In the genomic region with DNA sequence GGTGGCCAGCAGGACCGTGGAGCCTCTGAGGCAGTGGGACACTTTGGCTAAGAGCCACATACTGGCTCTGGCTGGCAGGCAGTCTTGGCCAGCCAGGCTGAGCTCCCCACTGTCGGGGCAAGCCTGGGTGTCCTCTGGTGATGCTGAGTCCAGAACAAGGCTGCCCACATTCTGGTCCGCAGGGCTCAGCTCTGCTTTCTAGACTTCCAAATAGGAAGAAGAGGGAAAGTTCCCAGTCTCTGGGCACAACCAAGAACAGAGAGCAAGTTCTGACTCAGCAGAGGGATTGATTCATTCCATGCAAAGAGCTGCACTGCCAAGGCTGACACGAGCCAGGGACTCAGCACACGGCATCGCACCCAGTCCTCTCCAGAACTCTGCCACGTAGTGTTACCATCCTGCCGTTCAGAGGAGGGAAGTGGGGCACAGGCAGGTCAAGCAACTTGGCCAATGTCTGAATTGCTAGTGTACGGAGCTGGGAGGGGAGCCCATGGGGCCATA, we compare ENCODE assay signal across 20 cellular contexts. TPM values are rescaled to one million over a fixed set of nuclear protein-coding genes. Genes with fewer than 3 reads are reported as not detected.
A peak's percentile ranks its signal among the peaks of the same experiment; 100 is the strongest.
DNase-seq lines count a peak whose midpoint lies in the region; ATAC-seq, FAIRE-seq and TF ChIP-seq lines count a peak whose summit lies in the region.
"Had no signal": no experiment of that assay in that cellular context is flagged by ENCODE, and none has a peak within 500 bp of the region (broad histone marks: within the 10 kb centered on the region; RNA-seq: fewer than 3 reads in every experiment).

No MANE protein-coding gene starts in this region.

- H3K79me2 ChIP-seq in H9 (ENCODE audit: insufficient read depth, low read length), result no peaks in the 10 kb centered on the region

- no peaks in the 10 kb centered on the region for H3K23me2 ChIP-seq in H9 (ENCODE audit: insufficient read length, low read depth, low read length, poor library complexity, severe bottlenecking)

- no peak overlapping the region for H2BK120ac ChIP-seq in H9 (ENCODE audit: low read depth, low read length, poor library complexity, severe bottlenecking)

- H3K27ac ChIP-seq in H9 (ENCODE audit: insufficient read length, low read depth, low read length) (no peak overlapping the region), coronary artery (no peak overlapping the region), kidney (ENCODE audit: low read depth in 2 of 2, low read length in 2 of 2) (no peak overlapping the region)
- H3K27ac ChIP-seq: epithelial cell of prostate, heart left ventricle, neutrophil, right lobe of liver had no signal

- DNase-seq in AG08395 (ENCODE audit: low spot score) (peak; percentile 67), H9 (peak; percentile 22), coronary artery (ENCODE audit: low spot score) (peak; percentile 55), kidney (peak; percentile 53)
- no peak for DNase-seq in central memory CD4-positive, alpha-beta T cell
- DNase-seq in activated effector memory CD4-positive, alpha-beta T cell treated with anti-CD3 and anti-CD28 coated beads, Interleukin-2, amount 50 U/mL, for 16 hours, result no peak
- DNase-seq: AML-193; heart left ventricle; NCI-H1105 treated with DMSO at 0.1 percent for 48 hours; NCI-H2171 treated with DMSO at 0.1 percent for 48 hours; right lobe of liver; SIG-M5; stimulated activated CD4-positive, alpha-beta T cell treated with anti-CD3 and anti-CD28 coated beads, Interleukin-1b, Interleukin-23, amount 100 ng/mL, for 48 hours had no signal

- ATAC-seq in GM19395 (IDR thresholded peaks at IDR 0.05; ENCODE audit: unreplicated experiment), result no peak
- no peak for ATAC-seq in GM18873 (IDR thresholded peaks at IDR 0.05; ENCODE audit: low FRiP score, unreplicated experiment)
- ATAC-seq: activated T-helper 17 cell treated with anti-CD3 and anti-CD28 coated beads, Interleukin-2, amount 50 U/mL, for 72 hours; right lobe of liver had no signal

- H3K4me1 ChIP-seq in H9 (ENCODE audit: insufficient read depth, low read length) (no peaks in the 10 kb centered on the region), kidney (ENCODE audit: control insufficient read depth in 1 of 2, insufficient read depth in 1 of 2, low read depth in 1 of 2, low read length in 2 of 2) (no peaks in the 10 kb centered on the region)
- H3K4me1 ChIP-seq: right lobe of liver had no signal

- no peak overlapping the region for H3K23ac ChIP-seq in H9 (ENCODE audit: insufficient read length, low read depth, low read length)

- no peaks in the 10 kb centered on the region for H3K79me1 ChIP-seq in H9 (ENCODE audit: insufficient read depth, low read depth, low read length, poor library complexity, severe bottlenecking)

- H3K14ac ChIP-seq in H9 (ENCODE audit: insufficient read depth, low read length), result no peak overlapping the region

- TF ChIP-seq CTCF in H9 (conservative IDR thresholded peaks at IDR 0.05) (no peak), coronary artery (IDR thresholded peaks at IDR 0.05) (no peak), kidney (IDR thresholded peaks at IDR 0.05; ENCODE audit: borderline replicate concordance, extremely low read depth, insufficient read depth) (no peak)

- H3K27ac Mint-ChIP-seq in H9, result no peak overlapping the region
- H3K27ac Mint-ChIP-seq: activated T-helper 17 cell treated with anti-CD3 and anti-CD28 coated beads, Interleukin-2, amount 50 U/mL, for 72 hours; mesothelial cell of epicardium; T-helper 2 cell treated with Interferon-gamma antibody and Interleukin-4, amounts not matched to agents 5 μg/mL and 100 μg/mL, for 36 hours had no signal

- no peak overlapping the region for H2AFZ ChIP-seq in H9 (ENCODE audit: low read length)

- no peak overlapping the region for H3K4ac ChIP-seq in H9 (ENCODE audit: low read depth, low read length)

- no peak overlapping the region for H2BK12ac ChIP-seq in H9 (ENCODE audit: insufficient read length, low read depth, low read length)

- no peak overlapping the region for H2BK15ac ChIP-seq in H9 (ENCODE audit: low read depth, low read length)

- no peak overlapping the region for H3K18ac ChIP-seq in H9 (ENCODE audit: insufficient read length, low read depth, low read length)

- no peak overlapping the region for H3T11ph ChIP-seq in H9 (ENCODE audit: low read length)

- no peaks in the 10 kb centered on the region; a peak in 2 of 7 replicates for H3K36me3 Mint-ChIP-seq in H9 (ENCODE audit: insufficient read depth in 1 of 3, low read depth in 3 of 3)
- H3K36me3 Mint-ChIP-seq: mesothelial cell of epicardium had no signal

- H3K36me3 ChIP-seq in kidney (ENCODE audit: control insufficient read depth in 1 of 2, insufficient read depth in 2 of 2, low read length in 2 of 2), result no peaks in the 10 kb centered on the region
- H3K36me3 ChIP-seq: heart left ventricle, neutrophil, right lobe of liver had no signal

- H3K9me3 Mint-ChIP-seq in H9, result no peaks in the 10 kb centered on the region
- H3K9me3 Mint-ChIP-seq: activated T-helper 17 cell treated with anti-CD3 and anti-CD28 coated beads, Interleukin-2, amount 50 U/mL, for 72 hours; mesothelial cell of epicardium; T-helper 2 cell treated with Interferon-gamma antibody and Interleukin-4, amounts not matched to agents 5 μg/mL and 100 μg/mL, for 36 hours had no signal

- H3K4me3 Mint-ChIP-seq in H9, result no peak overlapping the region
- H3K4me3 Mint-ChIP-seq: activated T-helper 17 cell treated with anti-CD3 and anti-CD28 coated beads, Interleukin-2, amount 50 U/mL, for 72 hours; mesothelial cell of epicardium; T-helper 2 cell treated with Interferon-gamma antibody and Interleukin-4, amounts not matched to agents 5 μg/mL and 100 μg/mL, for 36 hours had no signal

- no peaks in the 10 kb centered on the region for H4K20me1 ChIP-seq in H9 (ENCODE audit: control insufficient read depth, insufficient read depth, insufficient read length)

- intact Hi-C loops in kidney (cut with DNase I), result no loop called here

- WGBS in H9 (ENCODE audit: extremely low coverage, insufficient read length, low lambda C conversion rate), result no CpG with 5 or more reads among the region's 9 CpGs

- H3K9ac ChIP-seq in H9 (ENCODE audit: extremely low read depth, insufficient read length, low read length) (no peak overlapping the region), kidney (ENCODE audit: low read length in 2 of 2) (no peak overlapping the region)

- H2BK5ac ChIP-seq in H9 (ENCODE audit: insufficient read length, low read length), result no peak overlapping the region

- H2BK20ac ChIP-seq in H9 (ENCODE audit: low read depth, low read length, poor library complexity, severe bottlenecking), result no peak overlapping the region

- H4K5ac ChIP-seq in H9 (ENCODE audit: insufficient read length, low read depth, low read length), result no peak overlapping the region

- FAIRE-seq in kidney (lab: Jason Lieb, UNC), result no peak

- no peak overlapping the region for H3K56ac ChIP-seq in H9 (ENCODE audit: insufficient read length, low read depth, low read length)

- no peaks in the 10 kb centered on the region for H3K4me1 Mint-ChIP-seq in H9
- H3K4me1 Mint-ChIP-seq: activated T-helper 17 cell treated with anti-CD3 and anti-CD28 coated beads, Interleukin-2, amount 50 U/mL, for 72 hours; mesothelial cell of epicardium had no signal

- no peak overlapping the region for H2AK5ac ChIP-seq in H9 (ENCODE audit: insufficient read length, low read length)

- no peak overlapping the region for H3K4me2 ChIP-seq in H9 (ENCODE audit: insufficient read depth, insufficient read length, low read length)

- no peaks in the 10 kb centered on the region for H3K27me3 ChIP-seq in H9 (ENCODE audit: insufficient read depth, low read length)
- H3K27me3 ChIP-seq: heart left ventricle, neutrophil, right lobe of liver had no signal

- no peak overlapping the region for H3K4me3 ChIP-seq in coronary artery
- no peak overlapping the region for H3K4me3 ChIP-seq in kidney (ENCODE audit: low read length in 2 of 2)
- H3K4me3 ChIP-seq: heart left ventricle, right lobe of liver had no signal

- H4K91ac ChIP-seq in H9 (ENCODE audit: insufficient read length, low read depth, low read length), result no peak overlapping the region

- no peak overlapping the region for H4K8ac ChIP-seq in H9 (replicated peaks; ENCODE audit: insufficient read length, low read depth, low read length)

- no peaks in the 10 kb centered on the region; the same call in 1 of the 2 replicates for H3K27me3 Mint-ChIP-seq in H9 (ENCODE audit: low read depth)

- H3K9me3 ChIP-seq in H9 (ENCODE audit: control insufficient read depth, low read depth, low read length) (no peaks in the 10 kb centered on the region), kidney (ENCODE audit: control insufficient read depth in 1 of 2, low read length in 2 of 2) (no peaks in the 10 kb centered on the region)
- H3K9me3 ChIP-seq: heart left ventricle, neutrophil, right lobe of liver had no signal

RNA-seq across cellular contexts. Expression of a gene that starts 58.9 kb away (rescaled TPM):
- total RNA-seq in H9 (2021), result 0.35 and 0.59 TPM in 2 replicates
- 0.57 TPM for total RNA-seq in kidney
- 0.37 TPM for polyA plus RNA-seq in kidney (ENCODE audit: insufficient read depth, low read depth, low replicate concordance)
- total RNA-seq: activated T-helper 17 cell treated with anti-CD3 and anti-CD28 coated beads, Interleukin-2, amount 50 U/mL, for 72 hours had no signal

Comparison
In these comparisons a context has a peak if more than half of its experiments do, and no peak if none do; other contexts are left out.
1. DNase-seq: peak in AG08395 (single experiment), H9 (single experiment), coronary artery (single experiment) and kidney (single experiment); none in central memory CD4-positive, alpha-beta T cell (single experiment) and activated effector memory CD4-positive, alpha-beta T cell treated with anti-CD3 and anti-CD28 coated beads, Interleukin-2, amount 50 U/mL, for 16 hours (single experiment).